ENCODE assay signal across 10 cellular contexts in genomic region chr4:62429297-62429696, GRCh38.
"Had no signal": no experiment of that assay in that cellular context is flagged by ENCODE, and none has a peak within 500 bp of the region (broad histone marks: within the 10 kb centered on the region; RNA-seq: fewer than 3 reads in every experiment).

No MANE protein-coding gene starts in this region.

- FAIRE-seq: K562 had no signal

- H2AFZ ChIP-seq: GM23248 had no signal

- H3K9me3 ChIP-seq: HAP-1 had no signal

- DNase-seq: GM23248, GOT3, H7, HFFc6, IMR-90, KG1 had no signal

- H3K36me3 ChIP-seq: HAP-1 had no signal

- H3K27ac ChIP-seq: GM23248, HL-60 had no signal

- H3K4me3 ChIP-seq: GM23248, HAP-1, K562 had no signal

- ATAC-seq: HCT116, K562 had no signal

- H3K9ac ChIP-seq: GM23248 had no signal
